1 cellular context compared by ENCODE assay signal in the genomic region with DNA sequence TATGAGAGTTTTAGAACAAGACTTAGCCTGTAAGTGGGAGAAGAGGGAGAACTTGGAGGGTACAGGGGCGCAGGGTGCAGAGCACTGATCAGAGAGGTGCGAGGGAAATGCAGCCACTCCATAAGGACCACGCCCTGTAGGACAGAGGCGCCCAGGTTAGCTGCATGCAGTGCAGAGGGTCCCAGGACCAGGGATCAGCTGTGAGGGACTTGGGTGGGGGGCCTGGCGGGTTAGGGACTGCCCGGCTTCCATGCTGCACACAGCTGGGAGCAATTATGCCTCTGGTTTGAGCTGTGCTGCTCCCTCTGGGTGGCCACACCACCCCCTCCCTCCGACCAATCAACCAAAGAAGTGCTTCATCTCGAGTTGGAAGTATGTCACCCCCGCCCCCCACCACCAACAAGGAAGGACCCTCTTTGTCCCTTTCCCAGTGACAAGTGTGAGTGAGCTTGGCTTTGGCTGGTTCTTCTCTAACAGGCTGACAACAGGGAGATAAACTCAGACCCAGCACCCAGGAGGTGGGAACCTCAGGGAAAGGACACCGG.
TF ChIP-seq lines count a peak whose summit lies in the region.

No MANE protein-coding gene starts in this region.

TF ChIP-seq in H1, 55 proteins besides CTCF, POLR2A, EP300 and RAD21:
- TF ChIP-seq NANOG (IDR thresholded peaks at IDR 0.05; ENCODE audit: insufficient read depth, low read depth, low read length, poor library complexity, severe bottlenecking): no peak
- TF ChIP-seq GABPA (IDR thresholded peaks at IDR 0.05; ENCODE audit: borderline replicate concordance, insufficient read depth, low read length): no peak
- no peak for TF ChIP-seq TEAD4 (IDR thresholded peaks at IDR 0.05; ENCODE audit: low read depth, low read length)
- TF ChIP-seq HDAC2 (IDR thresholded peaks at IDR 0.05; ENCODE audit: borderline replicate concordance in 1 of 2, low read depth in 2 of 2, low read length in 2 of 2): no peak
- no peak for TF ChIP-seq JUN (IDR thresholded peaks at IDR 0.05; ENCODE audit: low read depth, low read length)
- no peak for TF ChIP-seq SIRT6 (IDR thresholded peaks at IDR 0.05; ENCODE audit: low read length)
- no peak for TF ChIP-seq CTBP2 (IDR thresholded peaks at IDR 0.05; ENCODE audit: borderline replicate concordance, insufficient read depth, insufficient read length, low read length)
- TF ChIP-seq SP4 (IDR thresholded peaks at IDR 0.05; ENCODE audit: low read length): no peak
- TF ChIP-seq JUND (IDR thresholded peaks at IDR 0.05; ENCODE audit: low read length): no peak
- no peak for TF ChIP-seq CHD2 (IDR thresholded peaks at IDR 0.05; ENCODE audit: low read length)
- TF ChIP-seq SIN3A (conservative IDR thresholded peaks at IDR 0.05 in 1 of 2, IDR thresholded peaks at IDR 0.05 in 1 of 2; ENCODE audit: low read depth in 1 of 2, low read length in 2 of 2): no peak
- TF ChIP-seq KDM5A (IDR thresholded peaks at IDR 0.05; ENCODE audit: low read length): no peak
- TF ChIP-seq, protein P1, sequence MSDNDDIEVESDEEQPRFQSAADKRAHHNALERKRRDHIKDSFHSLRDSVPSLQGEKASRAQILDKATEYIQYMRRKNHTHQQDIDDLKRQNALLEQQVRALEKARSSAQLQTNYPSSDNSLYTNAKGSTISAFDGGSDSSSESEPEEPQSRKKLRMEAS (IDR thresholded peaks at IDR 0.05): no peak
- TF ChIP-seq PHF8 (conservative IDR thresholded peaks at IDR 0.05; ENCODE audit: low read depth, low read length): no peak
- TF ChIP-seq KDM1A (IDR thresholded peaks at IDR 0.05; ENCODE audit: borderline replicate concordance, low read length): no peak
- TF ChIP-seq BCL11A (IDR thresholded peaks at IDR 0.05; ENCODE audit: low read depth in 2 of 2, low read length in 2 of 2): no peak
- TF ChIP-seq, protein P2, sequence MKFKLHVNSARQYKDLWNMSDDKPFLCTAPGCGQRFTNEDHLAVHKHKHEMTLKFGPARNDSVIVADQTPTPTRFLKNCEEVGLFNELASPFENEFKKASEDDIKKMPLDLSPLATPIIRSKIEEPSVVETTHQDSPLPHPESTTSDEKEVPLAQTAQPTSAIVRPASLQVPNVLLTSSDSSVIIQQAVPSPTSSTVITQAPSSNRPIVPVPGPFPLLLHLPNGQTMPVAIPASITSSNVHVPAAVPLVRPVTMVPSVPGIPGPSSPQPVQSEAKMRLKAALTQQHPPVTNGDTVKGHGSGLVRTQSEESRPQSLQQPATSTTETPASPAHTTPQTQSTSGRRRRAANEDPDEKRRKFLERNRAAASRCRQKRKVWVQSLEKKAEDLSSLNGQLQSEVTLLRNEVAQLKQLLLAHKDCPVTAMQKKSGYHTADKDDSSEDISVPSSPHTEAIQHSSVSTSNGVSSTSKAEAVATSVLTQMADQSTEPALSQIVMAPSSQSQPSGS (IDR thresholded peaks at IDR 0.05; ENCODE audit: low read length): no peak
- TF ChIP-seq GTF2F1 (IDR thresholded peaks at IDR 0.05; ENCODE audit: borderline replicate concordance, low read depth, low read length): no peak
- no peak for TF ChIP-seq SP1 (IDR thresholded peaks at IDR 0.05; ENCODE audit: low read depth, low read length)
- no peak for TF ChIP-seq TBP (IDR thresholded peaks at IDR 0.05; ENCODE audit: low read depth, low read length)
TF ChIP-seq in H1: peak in this region for 0.
